In genomic region chr19:39996811-39997594, GRCh38 we compare ENCODE assay signal across 1 cellular context.
TF ChIP-seq lines count a peak whose summit lies in the region.

Gene ZNF546 (plus strand): TSS chr19:39997060. CDS start chr19:39998327, 1,267 bp downstream.

TF ChIP-seq in K562, 482 proteins besides CTCF, POLR2A, EP300 and RAD21 (continued from another document and continues in another):
- TF ChIP-seq ZNF316 (IDR thresholded peaks at IDR 0.05) (peak; percentile 27; the same call in 1 of the 2 replicates), PML (IDR thresholded peaks at IDR 0.05; ENCODE audit: low read length) (peak; percentile 60; the same call in 1 of the 2 replicates), ATF1 (CRISPR knock-in tag; IDR thresholded peaks at IDR 0.05) (no peak), ATF1 (tag; IDR thresholded peaks at IDR 0.05) (peak; percentile 66), CC2D1A (IDR thresholded peaks at IDR 0.05) (0 out of 2 replicates have a peak, but pooled peaks have one; percentile 9), MNT (conservative IDR thresholded peaks at IDR 0.05) (peak; percentile 61 to 67; a peak in 2 of 4 replicates), MTA3 (IDR thresholded peaks at IDR 0.05; ENCODE audit: borderline replicate concordance) (0 out of 2 replicates have a peak, but pooled peaks have one; percentile 59), SETDB1 (IDR thresholded peaks at IDR 0.05; ENCODE audit: low read length) (peak; percentile 22), GATAD2A (IDR thresholded peaks at IDR 0.05) (no peak), DEAF1 (CRISPR knock-in tag; IDR thresholded peaks at IDR 0.05) (no peak), ZBTB40 (IDR thresholded peaks at IDR 0.05) (peak; percentile 84), ZBTB40 (CRISPR knock-in tag; IDR thresholded peaks at IDR 0.05) (no peak; the same call in 1 of the 2 replicates), NONO (IDR thresholded peaks at IDR 0.05; ENCODE audit: low read depth in 2 of 2, low read length in 1 of 2) (0 out of 4 replicates have a peak, but pooled peaks of 1 of the 2 experiments have one; percentile 26), TCF15 (CRISPR knock-in tag; IDR thresholded peaks at IDR 0.05) (no peak), L3MBTL2 (IDR thresholded peaks at IDR 0.05) (peak; percentile 76), PHF8 (IDR thresholded peaks at IDR 0.05; ENCODE audit: borderline replicate concordance, low read length) (peak; percentile 99), ZBTB9 (CRISPR knock-in tag; IDR thresholded peaks at IDR 0.05) (peak; percentile 13; the same call in 1 of the 2 replicates), RB1 (IDR thresholded peaks at IDR 0.05; ENCODE audit: low read depth) (peak; percentile 48; the same call in 1 of the 2 replicates), ETV1 (tag; conservative IDR thresholded peaks at IDR 0.05; ENCODE audit: low read depth) (peak; percentile 74), PYGO2 (tag; IDR thresholded peaks at IDR 0.05) (no peak), ZNF766 (CRISPR knock-in tag; conservative IDR thresholded peaks at IDR 0.05) (peak; percentile 63; the same call in 1 of the 2 replicates), NEUROD1 (IDR thresholded peaks at IDR 0.05; ENCODE audit: borderline replicate concordance, low read depth, low read length, partially characterized antibody) (peak; percentile 22), GMEB1 (CRISPR knock-in tag; IDR thresholded peaks at IDR 0.05) (peak; percentile 39; the same call in 1 of the 2 replicates), SNAPC5 (CRISPR knock-in tag; IDR thresholded peaks at IDR 0.05) (no peak)
